In the genomic region with DNA sequence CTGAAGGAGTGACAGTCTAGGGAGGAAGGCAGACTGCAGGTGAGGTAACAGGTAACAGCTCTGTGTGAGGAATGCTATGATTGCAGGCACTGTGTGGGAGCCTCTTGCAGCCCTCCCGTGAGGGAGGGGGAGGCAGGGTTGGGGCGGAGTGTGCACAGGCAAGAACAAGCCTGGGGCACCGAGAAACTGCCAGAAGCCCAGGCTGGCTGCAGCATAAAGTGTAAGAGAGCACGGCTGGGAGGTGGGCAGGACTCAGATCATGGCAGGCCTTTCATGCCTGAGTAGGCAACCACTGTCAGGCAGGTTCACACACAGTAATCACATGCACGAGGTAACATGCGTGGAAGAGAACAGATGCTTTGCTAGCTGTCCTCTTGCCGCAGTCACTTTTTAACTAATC, we compare ENCODE assay signal across 11 cellular contexts. TPM values are rescaled to one million over a fixed set of nuclear protein-coding genes. Genes with fewer than 3 reads are reported as not detected.
DNase-seq lines count a peak whose midpoint lies in the region; ATAC-seq, FAIRE-seq and TF ChIP-seq lines count a peak whose summit lies in the region.
"Had no signal": no experiment of that assay in that cellular context is flagged by ENCODE, and none has a peak within 500 bp of the region (broad histone marks: within the 10 kb centered on the region; RNA-seq: fewer than 3 reads in every experiment).

No MANE protein-coding gene starts in this region.

- no peaks in the 10 kb centered on the region for H3K9me3 ChIP-seq in OCI-LY7 (ENCODE audit: low read length)

- peak overlapping the region; percentile 70 for H3K4me2 ChIP-seq in OCI-LY7 (ENCODE audit: low read length)

- H2AFZ ChIP-seq in OCI-LY7 (ENCODE audit: low read length) = peak overlapping the region; percentile 64
- H2AFZ ChIP-seq: parathyroid adenoma had no signal

- POLR2A ChIA-PET in OCI-LY7 (lab: Charles Lee) = no interaction called here

- peaks cover 80% of the 10 kb centered on the region for H3K4me1 ChIP-seq in OCI-LY7 (ENCODE audit: insufficient read depth, low read length, poor library complexity, severe bottlenecking)
- H3K4me1 ChIP-seq: parathyroid adenoma had no signal

- no peaks in the 10 kb centered on the region for H3K9me2 ChIP-seq in OCI-LY7 (ENCODE audit: insufficient read depth, low read length)

- peak; percentile 68 for ATAC-seq in HG02642 (IDR thresholded peaks at IDR 0.05; ENCODE audit: poor library complexity, unreplicated experiment)

- H3K4me3 ChIP-seq in OCI-LY7 (ENCODE audit: low read depth, low read length, poor library complexity, severe bottlenecking) = peak overlapping the region; percentile 36
- H3K4me3 ChIP-seq: SK-N-MC had no signal

- no peaks in the 10 kb centered on the region for H3K36me3 ChIP-seq in OCI-LY7 (ENCODE audit: insufficient read depth, low read length)

- FAIRE-seq in GM18507 (lab: Jason Lieb, UNC) = peak; percentile 81

- in situ Hi-C loops in G401 (cut with HindIII; ENCODE audit: low sequenced_read_pairs) = no loop called here

- intact Hi-C loops in OCI-LY7 (cut with micrococcal nuclease; ENCODE audit: unreplicated experiment) = loop anchor here (1.0 to 5.0 kb wide), 2 partner anchors 9 to 289 kb away; a partner anchor contains a TSS

- CTCF ChIA-PET in OCI-LY7 (lab: Charles Lee; ENCODE audit: unreplicated experiment) = no interaction called here

- DNase-seq in GM18507 (ENCODE audit: extremely low spot score, insufficient read length, low read depth) = no peak
- DNase-seq in OCI-LY7 (ENCODE audit: low spot score) = peak; percentile 53
- DNase-seq in left kidney (ENCODE audit: low read depth, low spot score) = peak; percentile 95
- no peak for DNase-seq in OCI-M1 (lab: John Stamatoyannopoulos, UW)
- DNase-seq in G401 (ENCODE audit: low spot score) = no peak
- DNase-seq in pons (ENCODE audit: low spot score) = no peak
- DNase-seq in anterior cingulate cortex (lab: John Stamatoyannopoulos, UW) = no peak
- DNase-seq: Karpas-422 had no signal

- no TSS peak for BruUV-seq in OCI-LY7 (replicated peaks; lab: Mats Ljungman, UMichigan)

- H4K20me1 ChIP-seq in OCI-LY7 (ENCODE audit: insufficient read depth, low read length) = no peaks in the 10 kb centered on the region

- no peaks in the 10 kb centered on the region for H3K79me2 ChIP-seq in OCI-LY7 (ENCODE audit: insufficient read depth, low read depth, low read length)
- H3K79me2 ChIP-seq: parathyroid adenoma had no signal

- TF ChIP-seq CTCF in OCI-LY7 (conservative IDR thresholded peaks at IDR 0.05; ENCODE audit: low read length) = no peak

- H3K27ac ChIP-seq in OCI-LY7 (ENCODE audit: low read depth, low read length, poor library complexity, severe bottlenecking) = peak overlapping the region; percentile 10
- H3K27ac ChIP-seq: parathyroid adenoma, SK-N-MC had no signal

RNA-seq across cellular contexts. Expression of a gene that starts 11.3 kb away (rescaled TPM):
- 5.0 and 6.4 TPM in 2 replicates for total RNA-seq in OCI-LY7 (2014; rRNA removed; shearing (Covaris generic))
- 9.9 and 10.0 TPM in 2 replicates for total RNA-seq in OCI-LY7 (2022)
- total RNA-seq in G401 (2014; rRNA removed; shearing (Covaris generic)) = not detected in 2 replicates

RNA-seq across cellular contexts. Expression of a gene that starts 17.9 kb away (rescaled TPM):
- total RNA-seq in OCI-LY7 (2014; rRNA removed; shearing (Covaris generic)) = not detected in 2 replicates
- total RNA-seq in OCI-LY7 (2022) = not detected in 2 replicates
- not detected in 2 replicates for total RNA-seq in G401 (2014; rRNA removed; shearing (Covaris generic))

RNA-seq across cellular contexts. Expression of a gene that starts 38.4 kb away (rescaled TPM):
- total RNA-seq in OCI-LY7 (2014; rRNA removed; shearing (Covaris generic)) = not detected in 2 replicates
- total RNA-seq in OCI-LY7 (2022) = not detected in 2 replicates
- total RNA-seq in G401 (2014; rRNA removed; shearing (Covaris generic)) = 0.85 TPM in 1 of 2 replicates, not detected in the other

Comparison
In these comparisons a context has a peak if more than half of its experiments do, and no peak if none do; other contexts are left out.
1. DNase-seq: peak in OCI-LY7 (single experiment) and left kidney (single experiment); none in GM18507 (single experiment), OCI-M1 (single experiment), G401 (single experiment), pons (single experiment) and anterior cingulate cortex (0 of 58).